2 cellular contexts compared by ENCODE assay signal in the genomic region with DNA sequence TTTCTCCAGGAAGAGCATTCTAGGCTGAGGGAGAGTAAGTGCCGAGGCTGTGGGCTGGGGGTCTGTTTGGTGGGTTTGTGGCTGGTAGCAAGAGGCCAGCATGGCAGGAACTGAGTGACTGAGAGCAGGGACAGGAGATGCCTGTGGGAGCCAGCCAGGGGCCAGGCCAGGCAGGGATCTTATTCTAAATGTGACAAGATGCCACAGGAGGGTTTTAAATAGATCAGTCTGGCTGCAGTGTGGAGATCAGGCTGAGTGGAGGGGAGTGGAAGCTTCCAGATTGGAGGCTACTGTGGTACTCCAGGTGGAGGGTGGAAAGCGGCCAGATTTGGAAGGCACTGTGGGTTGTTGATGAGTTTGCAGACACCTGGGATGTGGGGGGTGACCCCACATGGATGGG. TPM values are rescaled to one million over a fixed set of nuclear protein-coding genes. Genes with fewer than 3 reads are reported as not detected.
"Had no signal": no experiment of that assay in that cellular context is flagged by ENCODE, and none has a peak within 500 bp of the region (broad histone marks: within the 10 kb centered on the region; RNA-seq: fewer than 3 reads in every experiment).

No MANE protein-coding gene starts in this region.

RNA-seq across cellular contexts. Expression of a gene that starts 28.9 kb away (rescaled TPM):
- total RNA-seq: smooth muscle cell had no signal
- polyA plus RNA-seq: naive thymus-derived CD8-positive, alpha-beta T cell; smooth muscle cell had no signal
